Comparison of ENCODE assay signal across 24 cellular contexts in the genomic region with DNA sequence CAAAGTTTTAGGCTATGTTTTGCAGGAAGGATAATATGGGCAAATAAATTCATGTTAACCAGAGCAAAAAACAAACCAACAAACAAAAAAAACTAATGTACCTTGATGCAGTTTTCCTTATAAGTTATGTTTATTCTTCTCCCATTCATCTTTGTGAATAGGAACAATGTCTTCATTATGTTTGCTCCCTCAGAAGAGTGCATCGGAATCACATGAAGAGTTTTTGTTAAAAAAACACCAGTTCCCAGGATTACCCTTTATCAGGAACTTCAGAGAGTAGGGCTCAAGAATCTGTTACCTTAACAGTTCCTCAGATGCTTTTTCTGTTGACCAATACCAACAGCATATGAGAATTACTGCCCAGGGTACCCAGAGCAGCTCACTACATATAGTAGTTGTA.
"Had no signal": no experiment of that assay in that cellular context is flagged by ENCODE, and none has a peak within 500 bp of the region (broad histone marks: within the 10 kb centered on the region; RNA-seq: fewer than 3 reads in every experiment).

No MANE protein-coding gene starts in this region.

- DNase-seq: activated CD4-positive, alpha-beta memory T cell treated with anti-CD3 and anti-CD28 coated beads for 36 hours; activated CD4-positive, alpha-beta T cell treated with anti-CD3 and anti-CD28 coated beads for 36 hours; activated CD4-positive, alpha-beta T cell treated with anti-CD3 and anti-CD28 coated beads, Interleukin-2, amount 10 ng/mL, durations not matched to agents 24 days and 14 days; activated CD4-positive, CD25-positive, alpha-beta regulatory T cell; activated CD4-positive, CD25-positive, alpha-beta regulatory T cell treated with anti-CD3 and anti-CD28 coated beads, Interleukin-2, amount 50 U/mL, for 72 hours; activated CD8-positive, alpha-beta memory T cell treated with anti-CD3 and anti-CD28 coated beads, Interleukin-2, amount 10 ng/mL, durations not matched to agents 7 days and 5 days; activated CD8-positive, alpha-beta memory T cell treated with anti-CD3 and anti-CD28 coated beads, Interleukin-2, amount 50 U/mL, for 4 hours; activated CD8-positive, alpha-beta T cell treated with anti-CD3 and anti-CD28 coated beads, Interleukin-2, amount 10 ng/mL, durations not matched to agents 7 days and 5 days; activated gamma-delta T cell; activated naive CD4-positive, alpha-beta T cell; activated naive CD4-positive, alpha-beta T cell treated with anti-CD3 and anti-CD28 coated beads, Interleukin-2, amount 10 ng/mL, durations not matched to agents 7 days and 5 days; activated naive CD8-positive, alpha-beta T cell treated with anti-CD3 and anti-CD28 coated beads, Interleukin-2, amount 10 ng/mL, durations not matched to agents 7 days and 5 days; activated T-cell treated with anti-CD3 and anti-CD28 coated beads, Interleukin-2, amount 50 U/mL, for 1 hour; activated T-cell treated with anti-CD3 and anti-CD28 coated beads, Interleukin-2, amount 50 U/mL, for 72 hours; central memory CD4-positive, alpha-beta T cell; cerebellar nuclear complex; colonic mucosa; effector CD8-positive, alpha-beta T cell; foreskin keratinocyte; heart right ventricle; T-helper 2 cell had no signal

- H3K4me3 Mint-ChIP-seq: activated CD4-positive, alpha-beta memory T cell treated with anti-CD3 and anti-CD28 coated beads for 36 hours; activated CD4-positive, alpha-beta T cell treated with anti-CD3 and anti-CD28 coated beads for 36 hours; activated CD4-positive, alpha-beta T cell treated with anti-CD3 and anti-CD28 coated beads, Interleukin-2, amount 10 ng/mL, durations not matched to agents 24 days and 14 days; activated CD8-positive, alpha-beta memory T cell treated with anti-CD3 and anti-CD28 coated beads, Interleukin-2, amount 10 ng/mL, durations not matched to agents 7 days and 5 days; activated CD8-positive, alpha-beta T cell treated with anti-CD3 and anti-CD28 coated beads, Interleukin-2, amount 10 ng/mL, durations not matched to agents 7 days and 5 days; activated naive CD4-positive, alpha-beta T cell treated with anti-CD3 and anti-CD28 coated beads, Interleukin-2, amount 10 ng/mL, durations not matched to agents 7 days and 5 days; activated naive CD8-positive, alpha-beta T cell treated with anti-CD3 and anti-CD28 coated beads, Interleukin-2, amount 10 ng/mL, durations not matched to agents 7 days and 5 days; activated T-cell treated with anti-CD3 and anti-CD28 coated beads, Interleukin-2, amount 50 U/mL, for 72 hours; brain had no signal

- H3K27ac Mint-ChIP-seq: activated CD4-positive, alpha-beta memory T cell treated with anti-CD3 and anti-CD28 coated beads for 36 hours; activated CD4-positive, alpha-beta T cell treated with anti-CD3 and anti-CD28 coated beads for 36 hours; activated CD4-positive, alpha-beta T cell treated with anti-CD3 and anti-CD28 coated beads, Interleukin-2, amount 10 ng/mL, durations not matched to agents 24 days and 14 days; activated CD8-positive, alpha-beta memory T cell treated with anti-CD3 and anti-CD28 coated beads, Interleukin-2, amount 10 ng/mL, durations not matched to agents 7 days and 5 days; activated CD8-positive, alpha-beta T cell treated with anti-CD3 and anti-CD28 coated beads, Interleukin-2, amount 10 ng/mL, durations not matched to agents 7 days and 5 days; activated naive CD4-positive, alpha-beta T cell treated with anti-CD3 and anti-CD28 coated beads, Interleukin-2, amount 10 ng/mL, durations not matched to agents 7 days and 5 days; activated naive CD8-positive, alpha-beta T cell treated with anti-CD3 and anti-CD28 coated beads, Interleukin-2, amount 10 ng/mL, durations not matched to agents 7 days and 5 days; activated T-cell treated with anti-CD3 and anti-CD28 coated beads, Interleukin-2, amount 50 U/mL, for 72 hours; brain had no signal

- H3K9me3 Mint-ChIP-seq: activated CD4-positive, alpha-beta memory T cell treated with anti-CD3 and anti-CD28 coated beads for 36 hours; activated CD4-positive, alpha-beta T cell treated with anti-CD3 and anti-CD28 coated beads, Interleukin-2, amount 10 ng/mL, durations not matched to agents 24 days and 14 days; activated naive CD4-positive, alpha-beta T cell treated with anti-CD3 and anti-CD28 coated beads, Interleukin-2, amount 10 ng/mL, durations not matched to agents 7 days and 5 days; activated naive CD4-positive, alpha-beta T cell treated with anti-CD3 and anti-CD28 coated beads, Interleukin-2, amount 50 U/mL, for 72 hours; activated naive CD8-positive, alpha-beta T cell treated with anti-CD3 and anti-CD28 coated beads, Interleukin-2, amount 10 ng/mL, durations not matched to agents 7 days and 5 days; activated T-cell treated with anti-CD3 and anti-CD28 coated beads, Interleukin-2, amount 50 U/mL, for 72 hours had no signal

- ATAC-seq: activated CD4-positive, alpha-beta T cell treated with anti-CD3 and anti-CD28 coated beads for 36 hours; activated CD8-positive, alpha-beta memory T cell treated with anti-CD3 and anti-CD28 coated beads, Interleukin-2, amount 10 ng/mL, durations not matched to agents 7 days and 5 days; activated CD8-positive, alpha-beta T cell treated with anti-CD3 and anti-CD28 coated beads, Interleukin-2, amount 10 ng/mL, durations not matched to agents 7 days and 5 days; activated naive CD4-positive, alpha-beta T cell treated with anti-CD3 and anti-CD28 coated beads, Interleukin-2, amount 50 U/mL, for 72 hours; activated T-cell treated with anti-CD3 and anti-CD28 coated beads, Interleukin-2, amount 50 U/mL, for 72 hours; foreskin keratinocyte; gastroesophageal sphincter; heart right ventricle had no signal

- H3K36me3 Mint-ChIP-seq: activated CD4-positive, alpha-beta memory T cell treated with anti-CD3 and anti-CD28 coated beads for 36 hours; activated CD8-positive, alpha-beta memory T cell treated with anti-CD3 and anti-CD28 coated beads, Interleukin-2, amount 10 ng/mL, durations not matched to agents 7 days and 5 days; activated naive CD4-positive, alpha-beta T cell treated with anti-CD3 and anti-CD28 coated beads, Interleukin-2, amount 10 ng/mL, durations not matched to agents 7 days and 5 days; activated naive CD4-positive, alpha-beta T cell treated with anti-CD3 and anti-CD28 coated beads, Interleukin-2, amount 50 U/mL, for 72 hours; activated naive CD8-positive, alpha-beta T cell treated with anti-CD3 and anti-CD28 coated beads, Interleukin-2, amount 10 ng/mL, durations not matched to agents 7 days and 5 days; brain had no signal

- H3K4me1 Mint-ChIP-seq: activated CD4-positive, alpha-beta T cell treated with anti-CD3 and anti-CD28 coated beads for 36 hours; activated CD4-positive, alpha-beta T cell treated with anti-CD3 and anti-CD28 coated beads, Interleukin-2, amount 10 ng/mL, durations not matched to agents 24 days and 14 days; activated CD8-positive, alpha-beta memory T cell treated with anti-CD3 and anti-CD28 coated beads, Interleukin-2, amount 10 ng/mL, durations not matched to agents 7 days and 5 days; activated naive CD4-positive, alpha-beta T cell treated with anti-CD3 and anti-CD28 coated beads, Interleukin-2, amount 10 ng/mL, durations not matched to agents 7 days and 5 days; activated naive CD8-positive, alpha-beta T cell treated with anti-CD3 and anti-CD28 coated beads, Interleukin-2, amount 10 ng/mL, durations not matched to agents 7 days and 5 days; brain had no signal

- H3K27me3 Mint-ChIP-seq: activated CD4-positive, alpha-beta memory T cell treated with anti-CD3 and anti-CD28 coated beads for 36 hours; activated naive CD4-positive, alpha-beta T cell treated with anti-CD3 and anti-CD28 coated beads, Interleukin-2, amount 10 ng/mL, durations not matched to agents 7 days and 5 days; activated naive CD8-positive, alpha-beta T cell treated with anti-CD3 and anti-CD28 coated beads, Interleukin-2, amount 10 ng/mL, durations not matched to agents 7 days and 5 days had no signal
